ENCODE assay signal across 17 cellular contexts in genomic region chr19:6234527-6234926, GRCh38. TPM values are rescaled to one million over a fixed set of nuclear protein-coding genes. Genes with fewer than 3 reads are reported as not detected.
DNase-seq lines count a peak whose midpoint lies in the region; ATAC-seq and TF ChIP-seq lines count a peak whose summit lies in the region.
"Had no signal": no experiment of that assay in that cellular context is flagged by ENCODE, and none has a peak within 500 bp of the region (broad histone marks: within the 10 kb centered on the region; RNA-seq: fewer than 3 reads in every experiment).

No MANE protein-coding gene starts in this region.

- peak overlapping the region; percentile 69 to 82 for H3K4me3 Mint-ChIP-seq in CD14-positive monocyte
- H3K4me3 Mint-ChIP-seq in activated naive CD4-positive, alpha-beta T cell treated with anti-CD3 and anti-CD28 coated beads, Interleukin-2, amount 10 ng/mL, durations not matched to agents 7 days and 5 days: no peak overlapping the region
- H3K4me3 Mint-ChIP-seq: CD4-positive, CD25-positive, alpha-beta regulatory T cell; central memory CD8-positive, alpha-beta T cell had no signal

- peak overlapping the region in 2 of 3 donors; percentile 30 to 54 for H3K9ac ChIP-seq in skeletal muscle tissue (ENCODE audit: low read depth in 1 of 3, low read length in 3 of 3)

- H3K4me1 ChIP-seq in right cardiac atrium (ENCODE audit: control insufficient read depth, insufficient read depth, low read length): peaks cover 38% of the 10 kb centered on the region
- H3K4me1 ChIP-seq in skeletal muscle tissue (ENCODE audit: control insufficient read depth in 3 of 3, insufficient read depth in 3 of 3, low read length in 3 of 3): peaks cover 62 to 78% (median 74%) of the 10 kb centered on the region in 3 donors

- H3K27me3 Mint-ChIP-seq in CD14-positive monocyte (ENCODE audit: low read depth in 3 of 3): peaks cover 0 to 3% (median 0%) of the 10 kb centered on the region in 3 donors
- no peaks in the 10 kb centered on the region for H3K27me3 Mint-ChIP-seq in activated naive CD4-positive, alpha-beta T cell treated with anti-CD3 and anti-CD28 coated beads, Interleukin-2, amount 10 ng/mL, durations not matched to agents 7 days and 5 days
- H3K27me3 Mint-ChIP-seq: CD4-positive, CD25-positive, alpha-beta regulatory T cell; central memory CD8-positive, alpha-beta T cell had no signal

- H3K4me1 Mint-ChIP-seq in CD14-positive monocyte: peaks cover 57% of the 10 kb centered on the region
- H3K4me1 Mint-ChIP-seq in activated naive CD4-positive, alpha-beta T cell treated with anti-CD3 and anti-CD28 coated beads, Interleukin-2, amount 10 ng/mL, durations not matched to agents 7 days and 5 days: peaks cover 4% of the 10 kb centered on the region

- peaks cover 4 to 9% (median 9%) of the 10 kb centered on the region in 3 donors for H3K36me3 ChIP-seq in skeletal muscle tissue (ENCODE audit: control insufficient read depth in 3 of 3, insufficient read depth in 3 of 3, low read length in 3 of 3)

- CTCF ChIA-PET in activated naive CD4-positive, alpha-beta T cell treated with anti-CD3 and anti-CD28 coated beads, Interleukin-2, amount 10 ng/mL, durations not matched to agents 7 days and 5 days (lab: Charles Lee): interaction anchor here (1.0 kb wide), 1 partner anchor 17 kb away, joined by 4 read pairs; no protein-coding TSS in a partner anchor

- no peak overlapping the region for H3K4me3 ChIP-seq in right cardiac atrium (ENCODE audit: low read length)
- H3K4me3 ChIP-seq in skeletal muscle tissue (ENCODE audit: low read length in 3 of 3): no peak overlapping the region
- H3K4me3 ChIP-seq: GM12878, tibial artery had no signal

- intact Hi-C loops in CD14-positive monocyte (cut with micrococcal nuclease) (no loop called here), right cardiac atrium (cut with DNase I) (loop anchor here in 1 of 4 donors (5.0 kb wide), 1 partner anchor 38 kb away; no protein-coding TSS in a partner anchor)

- H3K27ac ChIP-seq in right cardiac atrium (ENCODE audit: low read length): peak overlapping the region; percentile 81
- H3K27ac ChIP-seq in skeletal muscle tissue (ENCODE audit: low read depth, low read length): peak overlapping the region; percentile 69

- WGBS in right cardiac atrium: 69% methylated on average over 8 of the region's 8 CpGs

- ATAC-seq in SK-N-SH treated with all-trans-retinoic acid at 6 μM for 48 hours: peak; percentile 17; the same call in 2 of the 3 replicates
- ATAC-seq in right cardiac atrium: no peak
- ATAC-seq: GM12878 had no signal

- no peaks in the 10 kb centered on the region for H3K9me3 Mint-ChIP-seq in CD14-positive monocyte
- H3K9me3 Mint-ChIP-seq in activated naive CD4-positive, alpha-beta T cell treated with anti-CD3 and anti-CD28 coated beads, Interleukin-2, amount 10 ng/mL, durations not matched to agents 7 days and 5 days: no peaks in the 10 kb centered on the region
- H3K9me3 Mint-ChIP-seq: central memory CD8-positive, alpha-beta T cell had no signal

- no peak for TF ChIP-seq CTCF in CD14-positive monocyte (IDR thresholded peaks at IDR 0.05)

- H3K9me3 ChIP-seq in right cardiac atrium (ENCODE audit: control insufficient read depth, low read length) (no peaks in the 10 kb centered on the region), skeletal muscle tissue (ENCODE audit: control insufficient read depth in 3 of 3, low read length in 3 of 3) (no peaks in the 10 kb centered on the region)
- H3K9me3 ChIP-seq: tibial artery had no signal

- peaks cover 13 to 31% of the 10 kb centered on the region in 2 donors for H3K36me3 Mint-ChIP-seq in CD14-positive monocyte
- H3K36me3 Mint-ChIP-seq in activated naive CD4-positive, alpha-beta T cell treated with anti-CD3 and anti-CD28 coated beads, Interleukin-2, amount 10 ng/mL, durations not matched to agents 7 days and 5 days: peaks cover 6% of the 10 kb centered on the region

- peak overlapping the region in 5 of 7 donors; percentile 23 to 80 (median 48) for H3K27ac Mint-ChIP-seq in CD14-positive monocyte
- no peak overlapping the region for H3K27ac Mint-ChIP-seq in activated naive CD4-positive, alpha-beta T cell treated with anti-CD3 and anti-CD28 coated beads, Interleukin-2, amount 10 ng/mL, durations not matched to agents 7 days and 5 days

- DNase-seq in CD14-positive monocyte (ENCODE audit: low spot score) (no peak), right cardiac atrium (no peak), NCI-H1694 treated with DMSO at 0.1 percent for 48 hours (lab: John Stamatoyannopoulos, UW) (no peak)
- DNase-seq in activated naive CD4-positive, alpha-beta T cell treated with anti-CD3 and anti-CD28 coated beads, Interleukin-2, amount 10 ng/mL, durations not matched to agents 7 days and 5 days: no peak
- no peak for DNase-seq in stimulated activated CD4-positive, alpha-beta T cell treated with anti-CD3 and anti-CD28 coated beads, Interleukin-15, amount 100 ng/mL, for 24 hours
- DNase-seq in activated CD8-positive, alpha-beta memory T cell treated with anti-CD3 and anti-CD28 coated beads, Interleukin-2, amount 50 U/mL, for 48 hours: no peak
- DNase-seq: activated CD8-positive, alpha-beta memory T cell treated with anti-CD3 and anti-CD28 coated beads for 24 hours; activated naive CD4-positive, alpha-beta T cell treated with anti-CD3 and anti-CD28 coated beads, Interleukin-2, amount 50 U/mL, for 16 hours; CD4-positive, CD25-positive, alpha-beta regulatory T cell; EL; mammary epithelial cell; occipital lobe; tibial artery had no signal

- no peaks in the 10 kb centered on the region for H3K27me3 ChIP-seq in right cardiac atrium (ENCODE audit: control insufficient read depth, insufficient read depth)
- no peaks in the 10 kb centered on the region for H3K27me3 ChIP-seq in skeletal muscle tissue (ENCODE audit: control insufficient read depth in 3 of 3, insufficient read depth in 3 of 3, low read length in 3 of 3)
- H3K27me3 ChIP-seq: tibial artery had no signal

TF ChIP-seq in SK-N-SH treated with all-trans-retinoic acid at 6 μM for 48 hours, 23 proteins besides CTCF, POLR2A, EP300 and RAD21 (continues in another document):
- TF ChIP-seq, protein P1, sequence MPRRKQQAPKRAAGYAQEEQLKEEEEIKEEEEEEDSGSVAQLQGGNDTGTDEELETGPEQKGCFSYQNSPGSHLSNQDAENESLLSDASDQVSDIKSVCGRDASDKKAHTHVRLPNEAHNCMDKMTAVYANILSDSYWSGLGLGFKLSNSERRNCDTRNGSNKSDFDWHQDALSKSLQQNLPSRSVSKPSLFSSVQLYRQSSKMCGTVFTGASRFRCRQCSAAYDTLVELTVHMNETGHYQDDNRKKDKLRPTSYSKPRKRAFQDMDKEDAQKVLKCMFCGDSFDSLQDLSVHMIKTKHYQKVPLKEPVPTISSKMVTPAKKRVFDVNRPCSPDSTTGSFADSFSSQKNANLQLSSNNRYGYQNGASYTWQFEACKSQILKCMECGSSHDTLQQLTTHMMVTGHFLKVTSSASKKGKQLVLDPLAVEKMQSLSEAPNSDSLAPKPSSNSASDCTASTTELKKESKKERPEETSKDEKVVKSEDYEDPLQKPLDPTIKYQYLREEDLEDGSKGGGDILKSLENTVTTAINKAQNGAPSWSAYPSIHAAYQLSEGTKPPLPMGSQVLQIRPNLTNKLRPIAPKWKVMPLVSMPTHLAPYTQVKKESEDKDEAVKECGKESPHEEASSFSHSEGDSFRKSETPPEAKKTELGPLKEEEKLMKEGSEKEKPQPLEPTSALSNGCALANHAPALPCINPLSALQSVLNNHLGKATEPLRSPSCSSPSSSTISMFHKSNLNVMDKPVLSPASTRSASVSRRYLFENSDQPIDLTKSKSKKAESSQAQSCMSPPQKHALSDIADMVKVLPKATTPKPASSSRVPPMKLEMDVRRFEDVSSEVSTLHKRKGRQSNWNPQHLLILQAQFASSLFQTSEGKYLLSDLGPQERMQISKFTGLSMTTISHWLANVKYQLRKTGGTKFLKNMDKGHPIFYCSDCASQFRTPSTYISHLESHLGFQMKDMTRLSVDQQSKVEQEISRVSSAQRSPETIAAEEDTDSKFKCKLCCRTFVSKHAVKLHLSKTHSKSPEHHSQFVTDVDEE (CRISPR knock-in tag; IDR thresholded peaks at IDR 0.05): no peak
- TF ChIP-seq ESRRG (CRISPR knock-in tag; IDR thresholded peaks at IDR 0.05) (no peak), OSR1 (CRISPR knock-in tag; IDR thresholded peaks at IDR 0.05) (no peak), TCF4 (CRISPR knock-in tag; IDR thresholded peaks at IDR 0.05; ENCODE audit: borderline replicate concordance) (no peak), CSDC2 (CRISPR knock-in tag; IDR thresholded peaks at IDR 0.05) (no peak), ZFP3 (CRISPR knock-in tag; IDR thresholded peaks at IDR 0.05) (no peak), ZNF70 (CRISPR knock-in tag; IDR thresholded peaks at IDR 0.05) (no peak), POU6F1 (CRISPR knock-in tag; IDR thresholded peaks at IDR 0.05; ENCODE audit: borderline replicate concordance, low read depth) (no peak), RARB (CRISPR knock-in tag; IDR thresholded peaks at IDR 0.05) (no peak), ISL1 (CRISPR knock-in tag; IDR thresholded peaks at IDR 0.05) (no peak), ZFP30 (CRISPR knock-in tag; IDR thresholded peaks at IDR 0.05) (no peak), ARNTL (CRISPR knock-in tag; IDR thresholded peaks at IDR 0.05; ENCODE audit: borderline replicate concordance, low read depth) (no peak), ZNF565 (CRISPR knock-in tag; conservative IDR thresholded peaks at IDR 0.05; ENCODE audit: low read depth) (no peak)

RNA-seq across cellular contexts. Expression of gene MLLT1, which starts 45.2 kb away (rescaled TPM):
- under 1 TPM; 0.65 to 0.99 TPM for polyA plus RNA-seq in CD14-positive monocyte
- 10 to 100 TPM; 62.5 to 67.3 (median 65.5) TPM for total RNA-seq in right cardiac atrium
- polyA plus RNA-seq in right cardiac atrium: 34.8 TPM
- total RNA-seq in skeletal muscle tissue: 2.6 TPM

Comparison
In these comparisons a context has a peak if more than half of its experiments do, and no peak if none do; other contexts are left out.
1. RNA of gene MLLT1, which starts 45.2 kb away (total RNA-seq): 62.5 to 67.3 TPM in right cardiac atrium; 2.6 TPM in skeletal muscle tissue (single experiment); every median in the first group is over 10 times any median in the second.